13 cellular contexts compared by ENCODE assay signal in genomic region chr14:24630872-24631477, GRCh38. TPM values are rescaled to one million over a fixed set of nuclear protein-coding genes. Genes with fewer than 3 reads are reported as not detected.
DNase-seq lines count a peak whose midpoint lies in the region; ATAC-seq and TF ChIP-seq lines count a peak whose summit lies in the region.
"Had no signal": no experiment of that assay in that cellular context is flagged by ENCODE, and none has a peak within 500 bp of the region (broad histone marks: within the 10 kb centered on the region; RNA-seq: fewer than 3 reads in every experiment).

No MANE protein-coding gene starts in this region.

- H3K4me1 Mint-ChIP-seq in T-cell = peaks cover 7 to 18% (median 13%) of the 10 kb centered on the region in 3 donors
- H3K4me1 Mint-ChIP-seq in CD8-positive, alpha-beta memory T cell = peaks cover 29 to 38% (median 30%) of the 10 kb centered on the region in 3 donors
- H3K4me1 Mint-ChIP-seq: nephron, WTC11 had no signal

- H3K4me1 ChIP-seq in breast epithelium (peaks cover 0 to 6% of the 10 kb centered on the region in 2 donors), neuronal stem cell (ENCODE audit: control insufficient read depth in 2 of 2, insufficient read depth in 1 of 2, low read depth in 1 of 2, low read length in 2 of 2) (no peaks in the 10 kb centered on the region)
- H3K4me1 ChIP-seq in CD8-positive, alpha-beta memory T cell (ENCODE audit: insufficient read depth, low read length) = peaks cover 14% of the 10 kb centered on the region
- H3K4me1 ChIP-seq: Peyer's patch, testis had no signal

- no peak overlapping the region for H3K4me3 Mint-ChIP-seq in T-cell
- H3K4me3 Mint-ChIP-seq in CD8-positive, alpha-beta memory T cell = peak overlapping the region in 1 of 7 donors; percentile 74
- H3K4me3 Mint-ChIP-seq: nephron, WTC11 had no signal

- H3K27ac Mint-ChIP-seq in T-cell = no peak overlapping the region
- H3K27ac Mint-ChIP-seq in CD8-positive, alpha-beta memory T cell = peak overlapping the region in 2 of 8 donors; percentile 39 to 86
- H3K27ac Mint-ChIP-seq: nephron, WTC11 had no signal

- intact Hi-C loops in breast epithelium (cut with DNase I; ENCODE audit: low total_unique reads) = no loop called here

- H3K27me3 ChIP-seq in breast epithelium (no peaks in the 10 kb centered on the region), neuronal stem cell (ENCODE audit: control insufficient read depth in 3 of 3, insufficient read depth in 3 of 3, low read depth in 1 of 3, low read length in 3 of 3) (no peaks in the 10 kb centered on the region)
- no peaks in the 10 kb centered on the region for H3K27me3 ChIP-seq in CD8-positive, alpha-beta memory T cell (ENCODE audit: insufficient read depth, low read length, poor library complexity, severe bottlenecking)
- H3K27me3 ChIP-seq: Peyer's patch, testis had no signal

- POLR2A ChIA-PET in T-cell (lab: Charles Lee) = no interaction called here
- POLR2A ChIA-PET in CD8-positive, alpha-beta memory T cell (lab: Charles Lee) = no interaction called here

- no peak overlapping the region for H2BK5ac ChIP-seq in neuronal stem cell (ENCODE audit: low read length)

- H2AFZ ChIP-seq in neuronal stem cell (ENCODE audit: low read length) = no peak overlapping the region

- no peak for TF ChIP-seq CTCF in breast epithelium (IDR thresholded peaks at IDR 0.05)

- no peak overlapping the region for H2BK12ac ChIP-seq in neuronal stem cell (ENCODE audit: low read length)

- no peak overlapping the region for H4K8ac ChIP-seq in neuronal stem cell (ENCODE audit: low read depth, low read length)

- no peak overlapping the region for H3K23ac ChIP-seq in neuronal stem cell (ENCODE audit: low read depth, low read length, poor library complexity)

- H3K9me3 ChIP-seq in breast epithelium (no peaks in the 10 kb centered on the region), neuronal stem cell (replicated peaks in 1 of 2; ENCODE audit: control insufficient read depth in 2 of 2, insufficient read depth in 1 of 2, low read depth in 1 of 2, low read length in 2 of 2) (peaks cover 0 to 10% of the 10 kb centered on the region in 2 donors)
- no peaks in the 10 kb centered on the region for H3K9me3 ChIP-seq in CD8-positive, alpha-beta memory T cell (ENCODE audit: low read length)
- H3K9me3 ChIP-seq: Peyer's patch, testis had no signal

- H2BK15ac ChIP-seq in neuronal stem cell (ENCODE audit: low read length) = peak overlapping the region; percentile 24

- H3K36me3 Mint-ChIP-seq in T-cell = no peaks in the 10 kb centered on the region
- H3K36me3 Mint-ChIP-seq in CD8-positive, alpha-beta memory T cell = peaks cover 0 to 2% (median 0%) of the 10 kb centered on the region in 3 donors
- H3K36me3 Mint-ChIP-seq: WTC11 had no signal

- H3K4ac ChIP-seq in neuronal stem cell (ENCODE audit: low read length) = no peak overlapping the region

- no peak overlapping the region for H2BK120ac ChIP-seq in neuronal stem cell (ENCODE audit: low read depth, low read length)

- peak overlapping the region; percentile 57 to 69 for H3K27ac ChIP-seq in breast epithelium
- H3K27ac ChIP-seq in neuronal stem cell (replicated peaks; ENCODE audit: low read length) = no peak overlapping the region
- no peak overlapping the region for H3K27ac ChIP-seq in CD8-positive, alpha-beta memory T cell (ENCODE audit: low read depth, low read length)
- H3K27ac ChIP-seq: Peyer's patch, testis had no signal

- H3K4me3 ChIP-seq in breast epithelium (no peak overlapping the region), neuronal stem cell (ENCODE audit: low read length in 2 of 2) (peak overlapping the region in 1 of 2 donors; percentile 34)
- H3K4me3 ChIP-seq in CD8-positive, alpha-beta memory T cell (ENCODE audit: low read length) = no peak overlapping the region
- H3K4me3 ChIP-seq: Peyer's patch, testis had no signal

- H3K14ac ChIP-seq in neuronal stem cell (ENCODE audit: low read length) = peak overlapping the region; percentile 51

- H3K79me1 ChIP-seq in neuronal stem cell (ENCODE audit: low read depth, low read length) = no peaks in the 10 kb centered on the region

- no peaks in the 10 kb centered on the region for H3K9me3 Mint-ChIP-seq in T-cell
- H3K9me3 Mint-ChIP-seq in CD8-positive, alpha-beta memory T cell = no peaks in the 10 kb centered on the region
- H3K9me3 Mint-ChIP-seq: nephron, WTC11 had no signal

- H3K36me3 ChIP-seq in breast epithelium (no peaks in the 10 kb centered on the region), neuronal stem cell (replicated peaks in 1 of 2; ENCODE audit: control insufficient read depth in 2 of 2, insufficient read depth in 2 of 2, low read length in 2 of 2) (no peaks in the 10 kb centered on the region)
- no peaks in the 10 kb centered on the region for H3K36me3 ChIP-seq in CD8-positive, alpha-beta memory T cell (ENCODE audit: insufficient read depth, low read length)
- H3K36me3 ChIP-seq: Peyer's patch had no signal

- CTCF ChIA-PET in T-cell (lab: Charles Lee) = interaction anchor here in 1 of 2 donors (0.8 kb wide), 1 partner anchor 12 kb away, joined by 3 read pairs; no protein-coding TSS in a partner anchor
- CTCF ChIA-PET in CD8-positive, alpha-beta memory T cell (lab: Charles Lee) = interaction anchor here (1.1 kb wide), 1 partner anchor 9 kb away, joined by 3 read pairs; no protein-coding TSS in a partner anchor

- H3K9ac ChIP-seq in neuronal stem cell (ENCODE audit: low read depth, low read length, poor library complexity) = peak overlapping the region; percentile 4

- peak overlapping the region; percentile 46 for H3K18ac ChIP-seq in neuronal stem cell (ENCODE audit: low read length)

- no peak for TF ChIP-seq POLR2A in breast epithelium (IDR thresholded peaks at IDR 0.05)

- H2AK5ac ChIP-seq in neuronal stem cell (ENCODE audit: low read depth, low read length) = no peak overlapping the region

- peaks cover 3 to 7% of the 10 kb centered on the region in 2 donors for H3K27me3 Mint-ChIP-seq in T-cell
- H3K27me3 Mint-ChIP-seq in CD8-positive, alpha-beta memory T cell = peaks cover 0 to 5% of the 10 kb centered on the region in 2 donors

- DNase-seq in H4 (ENCODE audit: low spot score) (peak; percentile 55), NCI-H2196 treated with DMSO at 0.1 percent for 48 hours (lab: John Stamatoyannopoulos, UW; ENCODE audit: unreplicated experiment) (peak; percentile 14), breast epithelium (ENCODE audit: low spot score in 2 of 2) (peak in 1 of 2 donors; percentile 56), neuronal stem cell (ENCODE audit: low spot score) (no peak), NCI-H2171 treated with DMSO at 0.1 percent for 48 hours (lab: John Stamatoyannopoulos, UW) (no peak), NCI-H1694 treated with DMSO at 0.1 percent for 48 hours (lab: John Stamatoyannopoulos, UW) (no peak), T-cell (no peak)
- no peak for DNase-seq in CD8-positive, alpha-beta memory T cell
- DNase-seq: stimulated activated CD4-positive, alpha-beta T cell treated with anti-CD3 and anti-CD28 coated beads, Interleukin-2, amount 100 ng/mL, for 24 hours; testis had no signal

- WGBS in neuronal stem cell (ENCODE audit: extremely low coverage in 2 of 2, insufficient read length in 2 of 2, insufficient replicate concordance in 1 of 2), 2 donors = no CpG with 5 or more reads among the region's 10 CpGs

- H3K4me2 ChIP-seq in neuronal stem cell (ENCODE audit: insufficient read depth, low read length, poor library complexity, severe bottlenecking) = no peak overlapping the region

- no peak overlapping the region for H4K91ac ChIP-seq in neuronal stem cell (ENCODE audit: low read depth, low read length, poor library complexity)

- ATAC-seq in T-cell (replicated peaks in 1 of 4) = no peak
- ATAC-seq: WTC11 had no signal

RNA-seq across cellular contexts. Expression of gene GZMB, which starts 3.0 kb away (rescaled TPM):
- total RNA-seq in H4 (2014; rRNA removed; shearing (Covaris generic)) = not detected in 2 replicates
- total RNA-seq in breast epithelium (1 to 10 TPM in 2 of 3 donors, not detected in 1; 1.3 to 2.2 TPM), T-cell (10 to 100 TPM in 3 of 5 donors, 1 to 10 TPM in 2; 3.5 to 66.2 (median 12.6) TPM)
- polyA plus RNA-seq in neuronal stem cell (2013, experiment 1 of 2) = not detected
- not detected for polyA plus RNA-seq in neuronal stem cell (2013, experiment 2 of 2)
- total RNA-seq in CD8-positive, alpha-beta memory T cell = 1,000 to 10,000 TPM; 2,724 to 2,866 TPM
- 78.6 TPM for polyA plus RNA-seq in CD8-positive, alpha-beta memory T cell

RNA-seq across cellular contexts. Expression of gene GZMH, which starts 21.5 kb away (rescaled TPM):
- total RNA-seq in H4 (2014; rRNA removed; shearing (Covaris generic)) = not detected in 2 replicates
- 1 to 10 TPM in 1 of 3 donors, under 1 TPM in 2; 0.80 to 1.3 (median 0.98) TPM for total RNA-seq in breast epithelium
- not detected for polyA plus RNA-seq in neuronal stem cell (2013, experiment 1 of 2)
- not detected for polyA plus RNA-seq in neuronal stem cell (2013, experiment 2 of 2)
- 100 to 1,000 TPM in 1 of 5 donors, 10 to 100 TPM in 3, 1 to 10 TPM in 1; 4.0 to 148 (median 21.3) TPM for total RNA-seq in T-cell
- total RNA-seq in CD8-positive, alpha-beta memory T cell = 100 to 1,000 TPM; 125 to 131 TPM
- 336 TPM for polyA plus RNA-seq in CD8-positive, alpha-beta memory T cell
- total RNA-seq: WTC11 had no signal

RNA-seq across cellular contexts. Expression of gene CTSG, which starts 54.9 kb away (rescaled TPM):
- not detected in 2 replicates for total RNA-seq in H4 (2014; rRNA removed; shearing (Covaris generic))
- 10 to 100 TPM in 1 of 3 donors, under 1 TPM in 2; 0.59 to 25.3 (median 0.98) TPM for total RNA-seq in breast epithelium
- polyA plus RNA-seq in neuronal stem cell (2013, experiment 1 of 2) = not detected
- not detected for polyA plus RNA-seq in neuronal stem cell (2013, experiment 2 of 2)
- total RNA-seq in T-cell = not detected
- not detected for total RNA-seq in CD8-positive, alpha-beta memory T cell
- not detected for polyA plus RNA-seq in CD8-positive, alpha-beta memory T cell
- total RNA-seq: WTC11 had no signal

Comparison
In these comparisons a context has a peak if more than half of its experiments do, and no peak if none do; other contexts are left out.
1. DNase-seq: peak in H4 (single experiment) and NCI-H2196 treated with DMSO at 0.1 percent for 48 hours (single experiment); none in neuronal stem cell (single experiment), NCI-H2171 treated with DMSO at 0.1 percent for 48 hours (single experiment), NCI-H1694 treated with DMSO at 0.1 percent for 48 hours (single experiment), T-cell (0 of 34) and CD8-positive, alpha-beta memory T cell (0 of 5).
2. H3K27ac ChIP-seq: peak in breast epithelium (2 of 2); none in neuronal stem cell (single experiment) and CD8-positive, alpha-beta memory T cell (single experiment).
3. RNA of gene GZMB, which starts 3.0 kb away (total RNA-seq): 2,724 to 2,866 TPM in CD8-positive, alpha-beta memory T cell; 3.5 to 66.2 TPM in T-cell, 1.3 to 2.2 TPM in breast epithelium and not detected in H4; every median in the first group is over 10 times any median in the second.